Comparison of ENCODE assay signal across 8 cellular contexts in genomic region chr15:74835312-74835823, GRCh38. TPM values are rescaled to one million over a fixed set of nuclear protein-coding genes. Genes with fewer than 3 reads are reported as not detected.
DNase-seq lines count a peak whose midpoint lies in the region; ATAC-seq, FAIRE-seq and TF ChIP-seq lines count a peak whose summit lies in the region.

No MANE protein-coding gene starts in this region.

- no peaks in the 10 kb centered on the region for H3K79me2 ChIP-seq in SU-DHL-6 (ENCODE audit: insufficient read depth, low read length)
- no peaks in the 10 kb centered on the region for H3K79me2 ChIP-seq in keratinocyte (ENCODE audit: control insufficient read depth, insufficient read depth, low read length)

- no peak overlapping the region for H3K27ac Mint-ChIP-seq in MCF 10A (ENCODE audit: low read depth, unreplicated experiment)

- no peaks in the 10 kb centered on the region for H3K4me1 ChIP-seq in keratinocyte (ENCODE audit: control insufficient read depth, extremely low read depth, insufficient read depth, low read length)

- no peak overlapping the region for H3K27ac ChIP-seq in SU-DHL-6 (ENCODE audit: low read depth, low read length)
- no peak overlapping the region for H3K27ac ChIP-seq in keratinocyte (ENCODE audit: control insufficient read depth, insufficient read depth, low read length)

- H4K20me1 ChIP-seq in SU-DHL-6 (ENCODE audit: low read depth, low read length): no peaks in the 10 kb centered on the region
- H4K20me1 ChIP-seq in keratinocyte (ENCODE audit: control insufficient read depth, extremely low read depth, insufficient read depth, low read length): no peaks in the 10 kb centered on the region

- H3K9me2 ChIP-seq in SU-DHL-6 (replicated peaks; ENCODE audit: insufficient read depth, low read length): no peaks in the 10 kb centered on the region

- in situ Hi-C loops in Caki2 (cut with HindIII; ENCODE audit: low pct_unique_long_range_greater_than_20kb, low sequenced_read_pairs): no loop called here

- H3K4me2 ChIP-seq in SU-DHL-6 (ENCODE audit: low read depth, low read length, poor library complexity, severe bottlenecking) (no peak overlapping the region), keratinocyte (ENCODE audit: control insufficient read depth, extremely low read depth, insufficient read depth, low read depth, low read length) (no peak overlapping the region)

- H3K36me3 Mint-ChIP-seq in MCF 10A (ENCODE audit: insufficient read depth, unreplicated experiment): peaks cover 13% of the 10 kb centered on the region

- no peak overlapping the region for H3K4me3 Mint-ChIP-seq in MCF 10A (ENCODE audit: unreplicated experiment)

- no peaks in the 10 kb centered on the region for H3K9me3 Mint-ChIP-seq in MCF 10A (ENCODE audit: unreplicated experiment)

- DNase-seq in Caki2 (ENCODE audit: low read depth) (peak; percentile 44), HT1080 (ENCODE audit: low read depth) (peak; percentile 78), MCF 10A (ENCODE audit: unreplicated experiment) (peak; percentile 83), keratinocyte (ENCODE audit: low read depth, low spot score) (peak; percentile 67), DMS79 (lab: John Stamatoyannopoulos, UW) (no peak)
- peak; percentile 22 for DNase-seq in stimulated activated CD8-positive, alpha-beta memory T cell treated with anti-CD3 and anti-CD28 coated beads, Interleukin-12 subunit alpha, Interleukin-12 subunit beta, amount 100 ng/mL, for 1 hour (ENCODE audit: low read depth)

- H2AFZ ChIP-seq in SU-DHL-6 (ENCODE audit: low read depth, low read length, severe bottlenecking): no peak overlapping the region
- H2AFZ ChIP-seq in keratinocyte (ENCODE audit: control insufficient read depth, low read length): no peak overlapping the region

- no peak for ATAC-seq in GM21360 (IDR thresholded peaks at IDR 0.05; ENCODE audit: unreplicated experiment)

- intact Hi-C loops in MCF 10A (cut with micrococcal nuclease): loop anchor here (1.0 kb wide), 2 partner anchors 54 to 64 kb away; no protein-coding TSS in a partner anchor

- no peak overlapping the region for H3K9ac ChIP-seq in SU-DHL-6 (ENCODE audit: low read length)
- no peak overlapping the region for H3K9ac ChIP-seq in keratinocyte (ENCODE audit: control insufficient read depth, extremely low read depth, insufficient read depth, low read length)

- H3K4me1 Mint-ChIP-seq in MCF 10A (ENCODE audit: insufficient read depth, unreplicated experiment): peaks cover 6% of the 10 kb centered on the region

- H3K9me3 ChIP-seq in SU-DHL-6 (ENCODE audit: insufficient read depth, low read length) (no peaks in the 10 kb centered on the region), keratinocyte (ENCODE audit: control insufficient read depth, low read depth, low read length) (no peaks in the 10 kb centered on the region)

- POLR2A ChIA-PET in MCF 10A (lab: Yijun Ruan, JAX): no interaction called here

- dilution Hi-C loops in keratinocyte (cut with MboI; ENCODE audit: extremely low pct_ligation_motif_present, low sequenced_read_pairs): no loop called here

- H3K4me3 ChIP-seq in SU-DHL-6 (ENCODE audit: insufficient read depth, low read length, poor library complexity, severe bottlenecking) (no peak overlapping the region), keratinocyte (ENCODE audit: control insufficient read depth in 2 of 3, extremely low read depth in 1 of 3, insufficient read depth in 2 of 3, low read depth in 1 of 3, low read length in 3 of 3) (no peak overlapping the region)

- no TSS peak for BruUV-seq in MCF 10A (replicated peaks; lab: Mats Ljungman, UMichigan)

- H3K27me3 ChIP-seq in SU-DHL-6 (ENCODE audit: low read length): no peaks in the 10 kb centered on the region
- peaks cover 5% of the 10 kb centered on the region for H3K27me3 ChIP-seq in keratinocyte (ENCODE audit: control insufficient read depth, extremely low read depth, insufficient read depth, low read length)

- no peaks in the 10 kb centered on the region for H3K27me3 Mint-ChIP-seq in MCF 10A (ENCODE audit: insufficient read depth, unreplicated experiment)

- CTCF ChIA-PET in MCF 10A (lab: Yijun Ruan, JAX): interaction anchor here (0.8 to 1.6 kb wide), 5 partner anchors 12 to 62 kb away, joined by 3 to 6 read pairs (median 4); no protein-coding TSS in a partner anchor

- no peaks in the 10 kb centered on the region for H3F3A ChIP-seq in SU-DHL-6 (ENCODE audit: insufficient read depth)

- TF ChIP-seq CTCF in SU-DHL-6 (IDR thresholded peaks at IDR 0.05; ENCODE audit: insufficient read depth, low read length, poor library complexity, severe bottlenecking) (peak; percentile 92), MCF 10A (IDR thresholded peaks at IDR 0.05; ENCODE audit: unreplicated experiment) (peak; percentile 69), keratinocyte (optimal IDR thresholded peaks at IDR 0.05 in 1 of 3, IDR thresholded peaks at IDR 0.05 in 1 of 3, conservative IDR thresholded peaks at IDR 0.05 in 1 of 3; ENCODE audit: extremely low read depth in 1 of 3, insufficient read depth in 2 of 3, low read length in 3 of 3) (peak; percentile 80 to 98 (median 88))

- H3K9me1 ChIP-seq in keratinocyte (ENCODE audit: control insufficient read depth, extremely low read depth, insufficient read depth, low read length): no peaks in the 10 kb centered on the region

- FAIRE-seq in keratinocyte (lab: Jason Lieb, UNC): no peak

- H3K36me3 ChIP-seq in SU-DHL-6 (ENCODE audit: low read length) (no peaks in the 10 kb centered on the region), keratinocyte (ENCODE audit: control insufficient read depth in 2 of 2, extremely low read depth in 1 of 2, insufficient read depth in 2 of 2, low read length in 2 of 2) (peaks cover 4 to 9% of the 10 kb centered on the region in 2 experiments)

RNA-seq across cellular contexts. Expression of gene ULK3, which starts 7.6 kb away (rescaled TPM):
- 16.0 and 30.4 TPM in 2 replicates for total RNA-seq in Caki2 (2014; rRNA removed; shearing (Covaris generic); ENCODE audit: low replicate concordance)
- 44.0 and 47.1 TPM in 2 replicates for total RNA-seq in HT1080 (2014; rRNA removed; shearing (Covaris generic))
- 30.8 and 32.6 TPM in 2 replicates for polyA plus RNA-seq in HT1080 (2015; cell fraction: cytosol; rRNA removed)
- polyA plus RNA-seq in HT1080 (2015; cell fraction: nucleus; rRNA removed): 168 and 171 TPM in 2 replicates
- total RNA-seq in MCF 10A (2022): 27.6 and 31.3 TPM in 2 replicates
- polyA plus RNA-seq in keratinocyte: 12.0 to 26.4 TPM (median 16.5 TPM) in 3 replicates
- polyA plus RNA-seq in keratinocyte (2011; ENCODE audit: low read depth): 30.4 TPM
- polyA plus RNA-seq in keratinocyte (2011; cell fraction: cytosol; rRNA removed): 12.2 and 14.8 TPM in 2 replicates
- 84.1 and 86.4 TPM in 2 replicates for polyA plus RNA-seq in keratinocyte (2011; cell fraction: nucleus; rRNA removed)
- 17.7 and 48.6 TPM in 2 replicates for polyA plus RNA-seq in keratinocyte (2012; ENCODE audit: low replicate concordance)
- polyA minus RNA-seq in keratinocyte: 8.8 to 21.0 TPM (median 19.1 TPM) in 3 replicates
- polyA minus RNA-seq in keratinocyte (2011; cell fraction: cytosol; rRNA and poly(A)+ RNA removed): 10.6 TPM
- polyA minus RNA-seq in keratinocyte (2011; cell fraction: nucleus; rRNA and poly(A)+ RNA removed): 10.8 and 11.5 TPM in 2 replicates

RNA-seq across cellular contexts. Expression of gene CPLX3, which starts 8.9 kb away (rescaled TPM):
- not detected in 2 replicates for total RNA-seq in Caki2 (2014; rRNA removed; shearing (Covaris generic); ENCODE audit: low replicate concordance)
- total RNA-seq in HT1080 (2014; rRNA removed; shearing (Covaris generic)): 0.10 and 0.26 TPM in 2 replicates
- not detected in 2 replicates for polyA plus RNA-seq in HT1080 (2015; cell fraction: cytosol; rRNA removed)
- not detected in 2 replicates for polyA plus RNA-seq in HT1080 (2015; cell fraction: nucleus; rRNA removed)
- total RNA-seq in MCF 10A (2022): not detected in 2 replicates
- polyA plus RNA-seq in keratinocyte: 0.03 TPM in 1 of 3 replicates, not detected in the others
- not detected for polyA plus RNA-seq in keratinocyte (2011; ENCODE audit: low read depth)
- polyA plus RNA-seq in keratinocyte (2011; cell fraction: cytosol; rRNA removed): not detected in 2 replicates
- polyA plus RNA-seq in keratinocyte (2011; cell fraction: nucleus; rRNA removed): 0.13 and 0.27 TPM in 2 replicates
- polyA plus RNA-seq in keratinocyte (2012; ENCODE audit: low replicate concordance): 0.18 TPM in 1 of 2 replicates, not detected in the other
- not detected in 3 replicates for polyA minus RNA-seq in keratinocyte
- polyA minus RNA-seq in keratinocyte (2011; cell fraction: cytosol; rRNA and poly(A)+ RNA removed): not detected
- not detected in 2 replicates for polyA minus RNA-seq in keratinocyte (2011; cell fraction: nucleus; rRNA and poly(A)+ RNA removed)

RNA-seq across cellular contexts. Expression of gene LMAN1L, which starts 22.7 kb away (rescaled TPM):
- not detected in 2 replicates for total RNA-seq in Caki2 (2014; rRNA removed; shearing (Covaris generic); ENCODE audit: low replicate concordance)
- 0.05 TPM in 1 of 2 replicates, not detected in the other for total RNA-seq in HT1080 (2014; rRNA removed; shearing (Covaris generic))
- not detected in 2 replicates for polyA plus RNA-seq in HT1080 (2015; cell fraction: cytosol; rRNA removed)
- 0.32 TPM in 1 of 2 replicates, not detected in the other for polyA plus RNA-seq in HT1080 (2015; cell fraction: nucleus; rRNA removed)
- 0.23 TPM in 1 of 2 replicates, not detected in the other for total RNA-seq in MCF 10A (2022)
- not detected in 3 replicates for polyA plus RNA-seq in keratinocyte
- not detected for polyA plus RNA-seq in keratinocyte (2011; ENCODE audit: low read depth)
- not detected in 2 replicates for polyA plus RNA-seq in keratinocyte (2011; cell fraction: cytosol; rRNA removed)
- 0.05 and 0.22 TPM in 2 replicates for polyA plus RNA-seq in keratinocyte (2011; cell fraction: nucleus; rRNA removed)
- not detected in 2 replicates for polyA plus RNA-seq in keratinocyte (2012; ENCODE audit: low replicate concordance)
- polyA minus RNA-seq in keratinocyte: 0.36 to 0.38 TPM in 2 of 3 replicates, not detected in the other
- not detected for polyA minus RNA-seq in keratinocyte (2011; cell fraction: cytosol; rRNA and poly(A)+ RNA removed)
- polyA minus RNA-seq in keratinocyte (2011; cell fraction: nucleus; rRNA and poly(A)+ RNA removed): 0.21 and 0.31 TPM in 2 replicates

RNA-seq across cellular contexts. Expression of gene SCAMP2, which starts 37.8 kb away (rescaled TPM):
- 28.5 and 36.1 TPM in 2 replicates for total RNA-seq in Caki2 (2014; rRNA removed; shearing (Covaris generic); ENCODE audit: low replicate concordance)
- 17.1 and 32.1 TPM in 2 replicates for total RNA-seq in HT1080 (2014; rRNA removed; shearing (Covaris generic))
- 66.8 and 70.6 TPM in 2 replicates for polyA plus RNA-seq in HT1080 (2015; cell fraction: cytosol; rRNA removed)
- 51.1 and 58.3 TPM in 2 replicates for polyA plus RNA-seq in HT1080 (2015; cell fraction: nucleus; rRNA removed)
- total RNA-seq in MCF 10A (2022): 64.4 and 67.7 TPM in 2 replicates
- 72.8 to 114 TPM (median 83.5 TPM) in 3 replicates for polyA plus RNA-seq in keratinocyte
- 14.4 TPM for polyA plus RNA-seq in keratinocyte (2011; ENCODE audit: low read depth)
- 78.6 and 111 TPM in 2 replicates for polyA plus RNA-seq in keratinocyte (2011; cell fraction: cytosol; rRNA removed)
- 132 and 147 TPM in 2 replicates for polyA plus RNA-seq in keratinocyte (2011; cell fraction: nucleus; rRNA removed)
- polyA plus RNA-seq in keratinocyte (2012; ENCODE audit: low replicate concordance): 58.0 and 72.4 TPM in 2 replicates
- 147 to 181 TPM (median 180 TPM) in 3 replicates for polyA minus RNA-seq in keratinocyte
- polyA minus RNA-seq in keratinocyte (2011; cell fraction: cytosol; rRNA and poly(A)+ RNA removed): 136 TPM
- polyA minus RNA-seq in keratinocyte (2011; cell fraction: nucleus; rRNA and poly(A)+ RNA removed): 79.8 and 97.4 TPM in 2 replicates

RNA-seq across cellular contexts. Expression of gene CSK, which starts 53.5 kb away (rescaled TPM):
- 16.0 and 21.3 TPM in 2 replicates for total RNA-seq in Caki2 (2014; rRNA removed; shearing (Covaris generic); ENCODE audit: low replicate concordance)
- 39.3 and 50.7 TPM in 2 replicates for total RNA-seq in HT1080 (2014; rRNA removed; shearing (Covaris generic))
- polyA plus RNA-seq in HT1080 (2015; cell fraction: cytosol; rRNA removed): 90.6 and 90.9 TPM in 2 replicates
- polyA plus RNA-seq in HT1080 (2015; cell fraction: nucleus; rRNA removed): 80.5 and 96.7 TPM in 2 replicates
- 50.4 and 65.3 TPM in 2 replicates for total RNA-seq in MCF 10A (2022)
- 14.9 to 41.5 TPM (median 17.2 TPM) in 3 replicates for polyA plus RNA-seq in keratinocyte
- 16.8 TPM for polyA plus RNA-seq in keratinocyte (2011; ENCODE audit: low read depth)
- polyA plus RNA-seq in keratinocyte (2011; cell fraction: cytosol; rRNA removed): 19.4 and 37.7 TPM in 2 replicates
- polyA plus RNA-seq in keratinocyte (2011; cell fraction: nucleus; rRNA removed): 40.0 and 50.1 TPM in 2 replicates
- 38.6 and 52.8 TPM in 2 replicates for polyA plus RNA-seq in keratinocyte (2012; ENCODE audit: low replicate concordance)
- polyA minus RNA-seq in keratinocyte: 22.1 to 111 TPM (median 39.2 TPM) in 3 replicates
- polyA minus RNA-seq in keratinocyte (2011; cell fraction: cytosol; rRNA and poly(A)+ RNA removed): 47.0 TPM
- 26.1 and 28.3 TPM in 2 replicates for polyA minus RNA-seq in keratinocyte (2011; cell fraction: nucleus; rRNA and poly(A)+ RNA removed)
